In genomic region chr17:71427801-71428200, GRCh38 we compare ENCODE assay signal across 21 cellular contexts.
DNase-seq lines count a peak whose midpoint lies in the region; ATAC-seq and TF ChIP-seq lines count a peak whose summit lies in the region.
"Had no signal": no experiment of that assay in that cellular context is flagged by ENCODE, and none has a peak within 500 bp of the region (broad histone marks: within the 10 kb centered on the region; RNA-seq: fewer than 3 reads in every experiment).

No MANE protein-coding gene starts in this region.

- H3K27me3 Mint-ChIP-seq in T-helper 17 cell, result no peaks in the 10 kb centered on the region

- peak; percentile 45 for DNase-seq in AG09319 (ENCODE audit: extremely low read depth, low read depth)
- peak; percentile 84 for DNase-seq in H4 (ENCODE audit: low spot score)
- peak; percentile 88 for DNase-seq in RPMI7951 (ENCODE audit: low read depth)
- peak; percentile 48 for DNase-seq in fibroblast of gingiva (ENCODE audit: low read depth)
- no peak for DNase-seq in T-helper 17 cell
- DNase-seq: BE2C, COR-L47, GF-D8, Kasumi-1, MM.1S, NCI-H1048, NCI-H1436, NCI-H187 treated with DMSO at 0.1 percent for 48 hours, NCI-H2107, NCI-H446 treated with DMSO at 0.1 percent for 48 hours, NCI-H526 treated with DMSO at 0.1 percent for 48 hours, T-helper 1 cell had no signal

- H3K36me3 Mint-ChIP-seq in T-helper 17 cell (ENCODE audit: low read depth), result no peaks in the 10 kb centered on the region

- no peaks in the 10 kb centered on the region for H3K9me3 ChIP-seq in T-helper 17 cell (ENCODE audit: control insufficient read depth, low read length, poor library complexity, severe bottlenecking)
- H3K9me3 ChIP-seq: BE2C, SJSA1 had no signal

- H3K27ac Mint-ChIP-seq in T-helper 17 cell, result no peak overlapping the region

- H3K4me3 Mint-ChIP-seq in T-helper 17 cell, result no peak overlapping the region

- no peak for ATAC-seq in GM21423 (IDR thresholded peaks at IDR 0.05; ENCODE audit: unreplicated experiment)
- ATAC-seq in HG03039 (IDR thresholded peaks at IDR 0.05; ENCODE audit: unreplicated experiment), result no peak
- no peak for ATAC-seq in T-helper 17 cell
- ATAC-seq: Panc1 had no signal

- H3K4me1 Mint-ChIP-seq in T-helper 17 cell, result no peaks in the 10 kb centered on the region

- TF ChIP-seq CTCF in AG09319 (IDR thresholded peaks at IDR 0.05; ENCODE audit: low read depth, low read length), result no peak

Comparison
In these comparisons a context has a peak if more than half of its experiments do, and no peak if none do; other contexts are left out.
1. DNase-seq: peak in AG09319 (single experiment), H4 (single experiment), RPMI7951 (single experiment) and fibroblast of gingiva (single experiment); none in T-helper 17 cell (0 of 3).